16 cellular contexts compared by ENCODE assay signal in genomic region chr19:10146142-10146541, GRCh38.
"Had no signal": no experiment of that assay in that cellular context is flagged by ENCODE, and none has a peak within 500 bp of the region (broad histone marks: within the 10 kb centered on the region; RNA-seq: fewer than 3 reads in every experiment).

No MANE protein-coding gene starts in this region.

- H3K4me3 ChIP-seq: gastrocnemius medialis, heart left ventricle, upper lobe of left lung had no signal

- DNase-seq: activated CD4-positive, alpha-beta T cell treated with anti-CD3 and anti-CD28 coated beads, Interleukin-2, amount 50 U/mL, for 4 hours; activated CD4-positive, CD25-positive, alpha-beta regulatory T cell; activated CD8-positive, alpha-beta memory T cell treated with anti-CD3 and anti-CD28 coated beads, Interleukin-2, amount 50 U/mL, for 48 hours; activated naive CD4-positive, alpha-beta T cell treated with anti-CD3 and anti-CD28 coated beads, Interleukin-2, amount 50 U/mL, for 16 hours; dermis blood vessel endothelial cell; effector memory CD8-positive, alpha-beta T cell; gastrocnemius medialis; heart left ventricle; immature natural killer cell; mesenchymal stem cell; nucleus accumbens; stimulated activated naive B cell treated with anti-CD40 and anti-IgM and Interleukin-4, amounts not matched to agents 10 μg/mL and 1 μg/mL and 100 μg/mL, for 72 hours; substantia nigra; SW 1271 had no signal

- H3K27ac ChIP-seq: gastrocnemius medialis, heart left ventricle, upper lobe of left lung had no signal

- H3K27me3 ChIP-seq: gastrocnemius medialis, heart left ventricle, upper lobe of left lung had no signal

- H3K9me3 ChIP-seq: gastrocnemius medialis, heart left ventricle, upper lobe of left lung had no signal

- H3K4me3 Mint-ChIP-seq: effector memory CD8-positive, alpha-beta T cell; immature natural killer cell; natural killer cell treated with Interleukin-12 subunit alpha and Interleukin-12 subunit beta and Interleukin-15 and Interleukin-18, amount 100 ng/mL, for 72 hours; stimulated activated naive B cell treated with anti-CD40 and anti-IgM and Interleukin-4, amounts not matched to agents 10 μg/mL and 1 μg/mL and 100 μg/mL, for 72 hours had no signal

- H3K9me3 Mint-ChIP-seq: effector memory CD8-positive, alpha-beta T cell; immature natural killer cell; natural killer cell treated with Interleukin-12 subunit alpha and Interleukin-12 subunit beta and Interleukin-15 and Interleukin-18, amount 100 ng/mL, for 72 hours; stimulated activated naive B cell treated with anti-CD40 and anti-IgM and Interleukin-4, amounts not matched to agents 10 μg/mL and 1 μg/mL and 100 μg/mL, for 72 hours had no signal

- H3K27ac Mint-ChIP-seq: natural killer cell treated with Interleukin-12 subunit alpha and Interleukin-12 subunit beta and Interleukin-15 and Interleukin-18, amount 100 ng/mL, for 72 hours; stimulated activated naive B cell treated with anti-CD40 and anti-IgM and Interleukin-4, amounts not matched to agents 10 μg/mL and 1 μg/mL and 100 μg/mL, for 72 hours had no signal

- H3K27me3 Mint-ChIP-seq: effector memory CD8-positive, alpha-beta T cell; natural killer cell treated with Interleukin-12 subunit alpha and Interleukin-12 subunit beta and Interleukin-15 and Interleukin-18, amount 100 ng/mL, for 72 hours; stimulated activated naive B cell treated with anti-CD40 and anti-IgM and Interleukin-4, amounts not matched to agents 10 μg/mL and 1 μg/mL and 100 μg/mL, for 72 hours had no signal

- H3K4me1 ChIP-seq: gastrocnemius medialis, heart left ventricle had no signal

- ATAC-seq: effector memory CD8-positive, alpha-beta T cell; gastrocnemius medialis; heart left ventricle; natural killer cell treated with Interleukin-12 subunit alpha and Interleukin-12 subunit beta and Interleukin-15 and Interleukin-18, amount 100 ng/mL, for 72 hours; stimulated activated naive B cell treated with anti-CD40 and anti-IgM and Interleukin-4, amounts not matched to agents 10 μg/mL and 1 μg/mL and 100 μg/mL, for 72 hours had no signal
